In genomic region chr1:29409616-29410015, GRCh38 we compare ENCODE assay signal across 35 cellular contexts.
"Had no signal": no experiment of that assay in that cellular context is flagged by ENCODE, and none has a peak within 500 bp of the region (broad histone marks: within the 10 kb centered on the region; RNA-seq: fewer than 3 reads in every experiment).

No MANE protein-coding gene starts in this region.

- H3K36me3 ChIP-seq: ascending aorta, cardiac muscle cell had no signal

- H3K27me3 ChIP-seq: ascending aorta had no signal

- H3K27ac ChIP-seq: ascending aorta, cardiac muscle cell, VCaP had no signal

- H3K27ac Mint-ChIP-seq: activated B cell treated with CpG ODN at 0.5 μM for 24 hours; activated CD4-positive, alpha-beta memory T cell treated with anti-CD3 and anti-CD28 coated beads, Interleukin-2, amount 10 ng/mL, durations not matched to agents 7 days and 5 days; activated CD4-positive, alpha-beta T cell treated with anti-CD3 and anti-CD28 coated beads, Interleukin-2, amount 10 ng/mL, durations not matched to agents 24 days and 14 days; activated CD8-positive, alpha-beta memory T cell treated with anti-CD3 and anti-CD28 coated beads, Interleukin-2, amount 10 ng/mL, durations not matched to agents 7 days and 5 days; activated CD8-positive, alpha-beta T cell treated with anti-CD3 and anti-CD28 coated beads, Interleukin-2, amount 10 ng/mL, durations not matched to agents 7 days and 5 days; activated naive CD4-positive, alpha-beta T cell treated with anti-CD3 and anti-CD28 coated beads, Interleukin-2, amount 10 ng/mL, durations not matched to agents 7 days and 5 days; activated naive CD4-positive, alpha-beta T cell treated with anti-CD3 and anti-CD28 coated beads, Interleukin-2, amount 50 U/mL, for 24 hours; activated naive CD8-positive, alpha-beta T cell; activated naive CD8-positive, alpha-beta T cell treated with anti-CD3 and anti-CD28 coated beads, Interleukin-2, amount 10 ng/mL, durations not matched to agents 7 days and 5 days; activated naive CD8-positive, alpha-beta T cell treated with anti-CD3 and anti-CD28 coated beads, Interleukin-2, amount 50 U/mL, for 24 hours; activated T-cell treated with anti-CD3 and anti-CD28 coated beads, Interleukin-2, amount 50 U/mL, for 24 hours; activated T-helper 2 cell treated with anti-CD3 and anti-CD28 coated beads, Interferon-gamma antibody, Interleukin-2, Interleukin-4, amounts not matched to agents 10 μg/mL and 5 μg/mL and 100 μg/mL, durations not matched to agents 14 hours and 24 hours and 36 hours; T-helper 1 cell treated with Interleukin-12 subunit alpha and Interleukin-12 subunit beta and Interleukin-4 antibody, amounts not matched to agents 30 μg/mL and 1 μg/mL, for 36 hours; T-helper 2 cell treated with Interferon-gamma antibody and Interleukin-4, amounts not matched to agents 5 μg/mL and 100 μg/mL, for 36 hours had no signal

- H3K9me3 ChIP-seq: ascending aorta had no signal

- H3K36me3 Mint-ChIP-seq: activated CD8-positive, alpha-beta memory T cell treated with anti-CD3 and anti-CD28 coated beads, Interleukin-2, amount 10 ng/mL, durations not matched to agents 7 days and 5 days; activated naive CD4-positive, alpha-beta T cell treated with anti-CD3 and anti-CD28 coated beads, Interleukin-2, amount 10 ng/mL, durations not matched to agents 7 days and 5 days; activated naive CD4-positive, alpha-beta T cell treated with anti-CD3 and anti-CD28 coated beads, Interleukin-2, amount 50 U/mL, for 24 hours; activated naive CD8-positive, alpha-beta T cell; activated naive CD8-positive, alpha-beta T cell treated with anti-CD3 and anti-CD28 coated beads, Interleukin-2, amount 10 ng/mL, durations not matched to agents 7 days and 5 days; brain had no signal

- H3K9me3 Mint-ChIP-seq: activated B cell treated with CpG ODN at 0.5 μM for 24 hours; activated CD4-positive, alpha-beta memory T cell treated with anti-CD3 and anti-CD28 coated beads, Interleukin-2, amount 10 ng/mL, durations not matched to agents 7 days and 5 days; activated CD4-positive, alpha-beta T cell treated with anti-CD3 and anti-CD28 coated beads, Interleukin-2, amount 10 ng/mL, durations not matched to agents 24 days and 14 days; activated naive CD4-positive, alpha-beta T cell treated with anti-CD3 and anti-CD28 coated beads, Interleukin-2, amount 10 ng/mL, durations not matched to agents 7 days and 5 days; activated naive CD4-positive, alpha-beta T cell treated with anti-CD3 and anti-CD28 coated beads, Interleukin-2, amount 50 U/mL, for 24 hours; activated naive CD8-positive, alpha-beta T cell treated with anti-CD3 and anti-CD28 coated beads, Interleukin-2, amount 10 ng/mL, durations not matched to agents 7 days and 5 days; activated naive CD8-positive, alpha-beta T cell treated with anti-CD3 and anti-CD28 coated beads, Interleukin-2, amount 50 U/mL, for 24 hours; activated T-cell treated with anti-CD3 and anti-CD28 coated beads, Interleukin-2, amount 50 U/mL, for 24 hours; activated T-helper 2 cell treated with anti-CD3 and anti-CD28 coated beads, Interferon-gamma antibody, Interleukin-2, Interleukin-4, amounts not matched to agents 10 μg/mL and 5 μg/mL and 100 μg/mL, durations not matched to agents 14 hours and 24 hours and 36 hours; central memory CD8-positive, alpha-beta T cell; T-helper 1 cell treated with Interleukin-12 subunit alpha and Interleukin-12 subunit beta and Interleukin-4 antibody, amounts not matched to agents 30 μg/mL and 1 μg/mL, for 36 hours; T-helper 2 cell treated with Interferon-gamma antibody and Interleukin-4, amounts not matched to agents 5 μg/mL and 100 μg/mL, for 36 hours had no signal

- H3K4me3 ChIP-seq: ascending aorta, cardiac muscle cell had no signal

- H3K4me1 Mint-ChIP-seq: activated B cell treated with CpG ODN at 0.5 μM for 24 hours; activated CD4-positive, alpha-beta memory T cell treated with anti-CD3 and anti-CD28 coated beads, Interleukin-2, amount 10 ng/mL, durations not matched to agents 7 days and 5 days; activated CD4-positive, alpha-beta T cell treated with anti-CD3 and anti-CD28 coated beads, Interleukin-2, amount 10 ng/mL, durations not matched to agents 24 days and 14 days; activated CD8-positive, alpha-beta memory T cell treated with anti-CD3 and anti-CD28 coated beads, Interleukin-2, amount 10 ng/mL, durations not matched to agents 7 days and 5 days; activated naive CD4-positive, alpha-beta T cell treated with anti-CD3 and anti-CD28 coated beads, Interleukin-2, amount 10 ng/mL, durations not matched to agents 7 days and 5 days; activated naive CD4-positive, alpha-beta T cell treated with anti-CD3 and anti-CD28 coated beads, Interleukin-2, amount 50 U/mL, for 24 hours; activated naive CD8-positive, alpha-beta T cell treated with anti-CD3 and anti-CD28 coated beads, Interleukin-2, amount 10 ng/mL, durations not matched to agents 7 days and 5 days; activated naive CD8-positive, alpha-beta T cell treated with anti-CD3 and anti-CD28 coated beads, Interleukin-2, amount 50 U/mL, for 24 hours; central memory CD8-positive, alpha-beta T cell had no signal

- H3K4me1 ChIP-seq: ascending aorta had no signal

- DNase-seq: activated B cell treated with CpG ODN at 0.5 μM for 24 hours; activated CD4-positive, alpha-beta memory T cell treated with anti-CD3 and anti-CD28 coated beads, Interleukin-2, amount 10 ng/mL, durations not matched to agents 7 days and 5 days; activated CD4-positive, alpha-beta T cell treated with anti-CD3 and anti-CD28 coated beads for 4 hours; activated CD4-positive, alpha-beta T cell treated with anti-CD3 and anti-CD28 coated beads, Interleukin-2, amount 10 ng/mL, durations not matched to agents 24 days and 14 days; activated CD4-positive, alpha-beta T cell treated with anti-CD3 and anti-CD28 coated beads, Interleukin-2, amount 50 U/mL, for 48 hours; activated CD4-positive, CD25-positive, alpha-beta regulatory T cell treated with anti-CD3 and anti-CD28 coated beads, Interleukin-2, amount 50 U/mL, for 72 hours; activated CD8-positive, alpha-beta memory T cell treated with anti-CD3 and anti-CD28 coated beads for 24 hours; activated CD8-positive, alpha-beta memory T cell treated with anti-CD3 and anti-CD28 coated beads, Interleukin-2, amount 10 ng/mL, durations not matched to agents 7 days and 5 days; activated CD8-positive, alpha-beta memory T cell treated with anti-CD3 and anti-CD28 coated beads, Interleukin-2, amount 50 U/mL, for 48 hours; activated CD8-positive, alpha-beta T cell treated with anti-CD3 and anti-CD28 coated beads, Interleukin-2, amount 10 ng/mL, durations not matched to agents 7 days and 5 days; activated effector memory CD4-positive, alpha-beta T cell treated with Interleukin-2 at 50 U/mL for 16 hours; activated gamma-delta T cell; activated naive CD4-positive, alpha-beta T cell treated with anti-CD3 and anti-CD28 coated beads, Interleukin-2, amount 10 ng/mL, durations not matched to agents 7 days and 5 days; activated naive CD4-positive, alpha-beta T cell treated with Interleukin-2 at 50 U/mL for 16 hours; activated naive CD8-positive, alpha-beta T cell treated with anti-CD3 and anti-CD28 coated beads, Interleukin-2, amount 10 ng/mL, durations not matched to agents 7 days and 5 days; activated naive CD8-positive, alpha-beta T cell treated with anti-CD3 and anti-CD28 coated beads, Interleukin-2, amount 50 U/mL, for 24 hours; activated T-cell treated with anti-CD3 and anti-CD28 coated beads, Interleukin-2, amount 50 U/mL, for 24 hours; activated T-cell treated with anti-CD3 and anti-CD28 coated beads, Interleukin-2, amount 50 U/mL, for 48 hours; amygdala; anterior cingulate cortex; caudate nucleus; cerebellar nuclear complex; T-helper 1 cell; T-helper 2 cell; T-helper 9 cell had no signal

- ATAC-seq: activated CD8-positive, alpha-beta memory T cell treated with anti-CD3 and anti-CD28 coated beads, Interleukin-2, amount 10 ng/mL, durations not matched to agents 7 days and 5 days; activated CD8-positive, alpha-beta T cell treated with anti-CD3 and anti-CD28 coated beads, Interleukin-2, amount 10 ng/mL, durations not matched to agents 7 days and 5 days; activated naive CD8-positive, alpha-beta T cell treated with anti-CD3 and anti-CD28 coated beads, Interleukin-2, amount 50 U/mL, for 24 hours had no signal

- H3K4me3 Mint-ChIP-seq: activated B cell treated with CpG ODN at 0.5 μM for 24 hours; activated CD4-positive, alpha-beta memory T cell treated with anti-CD3 and anti-CD28 coated beads, Interleukin-2, amount 10 ng/mL, durations not matched to agents 7 days and 5 days; activated CD4-positive, alpha-beta T cell treated with anti-CD3 and anti-CD28 coated beads, Interleukin-2, amount 10 ng/mL, durations not matched to agents 24 days and 14 days; activated CD8-positive, alpha-beta memory T cell treated with anti-CD3 and anti-CD28 coated beads, Interleukin-2, amount 10 ng/mL, durations not matched to agents 7 days and 5 days; activated CD8-positive, alpha-beta T cell treated with anti-CD3 and anti-CD28 coated beads, Interleukin-2, amount 10 ng/mL, durations not matched to agents 7 days and 5 days; activated naive CD4-positive, alpha-beta T cell treated with anti-CD3 and anti-CD28 coated beads, Interleukin-2, amount 10 ng/mL, durations not matched to agents 7 days and 5 days; activated naive CD4-positive, alpha-beta T cell treated with anti-CD3 and anti-CD28 coated beads, Interleukin-2, amount 50 U/mL, for 24 hours; activated naive CD8-positive, alpha-beta T cell; activated naive CD8-positive, alpha-beta T cell treated with anti-CD3 and anti-CD28 coated beads, Interleukin-2, amount 10 ng/mL, durations not matched to agents 7 days and 5 days; activated naive CD8-positive, alpha-beta T cell treated with anti-CD3 and anti-CD28 coated beads, Interleukin-2, amount 50 U/mL, for 24 hours; activated T-cell treated with anti-CD3 and anti-CD28 coated beads, Interleukin-2, amount 50 U/mL, for 24 hours; brain; central memory CD8-positive, alpha-beta T cell; T-helper 1 cell treated with Interleukin-12 subunit alpha and Interleukin-12 subunit beta and Interleukin-4 antibody, amounts not matched to agents 30 μg/mL and 1 μg/mL, for 36 hours; T-helper 2 cell treated with Interferon-gamma antibody and Interleukin-4, amounts not matched to agents 5 μg/mL and 100 μg/mL, for 36 hours had no signal
